ENCODE assay signal across 19 cellular contexts in genomic region chr11:4098026-4098621, GRCh38. TPM values are rescaled to one million over a fixed set of nuclear protein-coding genes. Genes with fewer than 3 reads are reported as not detected.
DNase-seq lines count a peak whose midpoint lies in the region; ATAC-seq, FAIRE-seq and TF ChIP-seq lines count a peak whose summit lies in the region.
"Had no signal": no experiment of that assay in that cellular context is flagged by ENCODE, and none has a peak within 500 bp of the region (broad histone marks: within the 10 kb centered on the region; RNA-seq: fewer than 3 reads in every experiment).

No MANE protein-coding gene starts in this region.

- no peaks in the 10 kb centered on the region for H3K9me3 Mint-ChIP-seq in CD4-positive, CD25-positive, alpha-beta regulatory T cell
- H3K9me3 Mint-ChIP-seq: HFFc6, IgD-negative memory B cell had no signal

- intact Hi-C loops in GM12878 (cut with micrococcal nuclease; ENCODE audit: unreplicated experiment): no loop called here
- intact Hi-C loops in lower lobe of right lung (cut with DNase I): no loop called here

- SMC1A ChIA-PET in GM12878 (lab: Charles Lee; ENCODE audit: uncharacterized antibody, unreplicated experiment): interaction anchor here (0.7 to 2.0 kb wide), 6 partner anchors 25 to 342 kb away, joined by 3 to 12 read pairs (median 4); no protein-coding TSS in a partner anchor

- ATAC-seq in CD4-positive, CD25-positive, alpha-beta regulatory T cell (ENCODE audit: low read depth in 2 of 2): no peak
- ATAC-seq in GM12878 (no peak), HG02623 (IDR thresholded peaks at IDR 0.05; ENCODE audit: unreplicated experiment) (no peak), lower lobe of right lung (no peak)
- ATAC-seq: Panc1 had no signal

- peaks cover 49% of the 10 kb centered on the region for H3K4me1 ChIP-seq in BLaER1
- H3K4me1 ChIP-seq in CD4-positive, CD25-positive, alpha-beta regulatory T cell (ENCODE audit: control insufficient read depth, insufficient read depth, low read length, poor library complexity, severe bottlenecking): peaks cover 47% of the 10 kb centered on the region
- H3K4me1 ChIP-seq in Loucy (ENCODE audit: insufficient read depth, low read length, poor library complexity, severe bottlenecking): peaks cover 56% of the 10 kb centered on the region
- no peaks in the 10 kb centered on the region; the same call in 1 of the 2 replicates for H3K4me1 ChIP-seq in GM12878 (ENCODE audit: control insufficient read depth, insufficient read depth, low read length)
- peaks cover 16% of the 10 kb centered on the region for H3K4me1 ChIP-seq in lower lobe of right lung
- H3K4me1 ChIP-seq: SJCRH30 had no signal

- POLR2A ChIA-PET in GM12878 (lab: Charles Lee): interaction anchor here (0.5 to 1.7 kb wide), 2 partner anchors 107 to 257 kb away, joined by 4 to 5 read pairs; partner anchors contain the start of gene RHOG

- H3K4me2 ChIP-seq in BLaER1 (peak overlapping the region; percentile 83; the same call in 1 of the 2 replicates), Loucy (ENCODE audit: low read depth, low read length, poor library complexity, severe bottlenecking) (peak overlapping the region; percentile 93), GM12878 (ENCODE audit: control insufficient read depth, insufficient read depth) (peak overlapping the region; percentile 26)

- TF ChIP-seq CTCF in Loucy (conservative IDR thresholded peaks at IDR 0.05; ENCODE audit: low read length) (no peak), GM12878 (IDR thresholded peaks at IDR 0.05 in 2 of 3, conservative IDR thresholded peaks at IDR 0.05 in 1 of 3; ENCODE audit: control insufficient read depth in 2 of 3, extremely low read depth in 1 of 3, insufficient read depth in 1 of 3, low read depth in 3 of 3, low read length in 3 of 3) (no peak), lower lobe of right lung (IDR thresholded peaks at IDR 0.05) (no peak)

- peaks cover 41 to 75% (median 54%) of the 10 kb centered on the region in 4 donors for H3K4me1 Mint-ChIP-seq in CD4-positive, CD25-positive, alpha-beta regulatory T cell

- H3K27me3 Mint-ChIP-seq in CD4-positive, CD25-positive, alpha-beta regulatory T cell: no peaks in the 10 kb centered on the region

- TF ChIP-seq RAD21 in GM12878 (IDR thresholded peaks at IDR 0.05; ENCODE audit: insufficient read depth, low read depth, low read length): no peak

- H4K20me1 ChIP-seq in BLaER1: peaks cover 17% of the 10 kb centered on the region
- H4K20me1 ChIP-seq in Loucy (ENCODE audit: insufficient read depth, low read length, poor library complexity, severe bottlenecking): peaks cover 40% of the 10 kb centered on the region
- no peaks in the 10 kb centered on the region for H4K20me1 ChIP-seq in GM12878 (ENCODE audit: control insufficient read depth, insufficient read depth)

- no peak overlapping the region for H3K9ac ChIP-seq in BLaER1
- H3K9ac ChIP-seq in Loucy (ENCODE audit: low read depth, low read length, poor library complexity, severe bottlenecking): peak overlapping the region; percentile 53
- no peak overlapping the region for H3K9ac ChIP-seq in GM12878 (ENCODE audit: control insufficient read depth, insufficient read depth, low read length)

- H3K4me3 ChIP-seq in BLaER1: no peak overlapping the region
- no peak overlapping the region for H3K4me3 ChIP-seq in CD4-positive, CD25-positive, alpha-beta regulatory T cell (ENCODE audit: low read depth, low read length)
- peak overlapping the region; percentile 87 for H3K4me3 ChIP-seq in Loucy (ENCODE audit: low read length, poor library complexity, severe bottlenecking)
- H3K4me3 ChIP-seq in GM12878: no peak overlapping the region
- H3K4me3 ChIP-seq in lower lobe of right lung: no peak overlapping the region
- H3K4me3 ChIP-seq: SJCRH30 had no signal

- CTCF ChIA-PET in GM12878 (lab: Yijun Ruan, JAX): interaction anchor here (1.5 to 2.4 kb wide), 2 partner anchors 243 to 290 kb away, joined by 9 read pairs; partner anchors contain the start of genes PGAP2 and STIM1

- H3K36me3 Mint-ChIP-seq in CD4-positive, CD25-positive, alpha-beta regulatory T cell: peaks cover 24% of the 10 kb centered on the region

- RAD21 ChIA-PET in GM12878 (lab: Charles Lee; ENCODE audit: unreplicated experiment): interaction anchor here (1.1 to 3.0 kb wide), 4 partner anchors 23 to 249 kb away, joined by 4 to 9 read pairs (median 8); partner anchors contain the start of gene STIM1

- in situ Hi-C loops in GM12878 (cut with MboI): no loop called here

- H3K79me2 ChIP-seq in Loucy (ENCODE audit: insufficient read depth, low read length): peaks cover 87% of the 10 kb centered on the region
- peaks cover 72% of the 10 kb centered on the region for H3K79me2 ChIP-seq in GM12878 (ENCODE audit: control insufficient read depth, insufficient read depth, low read length)

- no peak for TF ChIP-seq POLR2A in GM12878 (IDR thresholded peaks at IDR 0.05; ENCODE audit: low read depth, low read length)

- no peaks in the 10 kb centered on the region for H3K27me3 ChIP-seq in BLaER1
- H3K27me3 ChIP-seq in CD4-positive, CD25-positive, alpha-beta regulatory T cell (ENCODE audit: control insufficient read depth, insufficient read depth, low read length): no peaks in the 10 kb centered on the region
- no peaks in the 10 kb centered on the region for H3K27me3 ChIP-seq in Loucy (ENCODE audit: insufficient read depth, low read length, poor library complexity, severe bottlenecking)
- H3K27me3 ChIP-seq in GM12878 (replicated peaks in 1 of 2; ENCODE audit: control insufficient read depth in 2 of 2, insufficient read depth in 2 of 2, low read length in 1 of 2): no peaks in the 10 kb centered on the region
- H3K27me3 ChIP-seq in lower lobe of right lung (ENCODE audit: low read depth): no peaks in the 10 kb centered on the region
- H3K27me3 ChIP-seq: SJCRH30 had no signal

- H3K36me3 ChIP-seq in BLaER1 (peaks cover 36% of the 10 kb centered on the region), Loucy (ENCODE audit: insufficient read depth, low read length) (peaks cover 12% of the 10 kb centered on the region; the same call in 1 of the 2 replicates), GM12878 (ENCODE audit: control insufficient read depth in 2 of 2, insufficient read depth in 2 of 2, low read length in 1 of 2) (0 out of 4 replicates have a peak, but pooled peaks cover 0 to 4% of the 10 kb centered on the region in 2 experiments), lower lobe of right lung (peaks cover 14% of the 10 kb centered on the region)
- peaks cover 6% of the 10 kb centered on the region for H3K36me3 ChIP-seq in CD4-positive, CD25-positive, alpha-beta regulatory T cell (ENCODE audit: control insufficient read depth, insufficient read depth, low read length)

- H3F3A ChIP-seq in Loucy (ENCODE audit: low read depth): no peaks in the 10 kb centered on the region

- no TSS peak for BruUV-seq in GM12878 (replicated peaks; lab: Mats Ljungman, UMichigan)

- H2AFZ ChIP-seq in Loucy (ENCODE audit: low read length) (no peak overlapping the region), GM12878 (ENCODE audit: control insufficient read depth, low read depth, low read length) (no peak overlapping the region)

- H3K9me3 ChIP-seq in BLaER1 (no peaks in the 10 kb centered on the region), Loucy (ENCODE audit: insufficient read depth, low read depth, low read length) (no peaks in the 10 kb centered on the region), GM12878 (replicated peaks; ENCODE audit: control insufficient read depth, insufficient read depth, low read length) (no peaks in the 10 kb centered on the region), lower lobe of right lung (no peaks in the 10 kb centered on the region)
- no peaks in the 10 kb centered on the region for H3K9me3 ChIP-seq in CD4-positive, CD25-positive, alpha-beta regulatory T cell (ENCODE audit: control insufficient read depth in 2 of 2, low read length in 2 of 2)
- H3K9me3 ChIP-seq: SJCRH30 had no signal

- WGBS in GM12878 (ENCODE audit: insufficient coverage, insufficient replicate concordance, low lambda C conversion rate, missing lambda C conversion rate): 72% methylated on average over 4 of the region's 4 CpGs

- DNase-seq in CD4-positive, CD25-positive, alpha-beta regulatory T cell: no peak
- DNase-seq in GM12878 (ENCODE audit: low read depth, low spot score) (no peak), lower lobe of right lung (no peak)
- no peak for DNase-seq in activated CD4-positive, alpha-beta T cell treated with anti-CD3 and anti-CD28 coated beads for 4 hours
- DNase-seq: AML-193, DMS153, HFFc6, NCI-H1105, NCI-H2081, NCI-H510A, SJCRH30 had no signal

- no peak for FAIRE-seq in GM12878 (lab: Jason Lieb, UNC)
- FAIRE-seq: GM12892, H1 had no signal

- peak overlapping the region in 1 of 3 donors; percentile 51 for H3K27ac Mint-ChIP-seq in CD4-positive, CD25-positive, alpha-beta regulatory T cell
- H3K27ac Mint-ChIP-seq: HFFc6, IgD-negative memory B cell had no signal

- H3K9me2 ChIP-seq in Loucy (replicated peaks; ENCODE audit: low read depth, low read length): no peaks in the 10 kb centered on the region

- TF ChIP-seq EP300 in GM12878 (IDR thresholded peaks at IDR 0.05; ENCODE audit: borderline replicate concordance in 1 of 2, control insufficient read depth in 1 of 2, low read depth in 2 of 2, low read length in 2 of 2): no peak

- H3K4me3 Mint-ChIP-seq in CD4-positive, CD25-positive, alpha-beta regulatory T cell: peak overlapping the region in 3 of 4 donors; percentile 16 to 70 (median 52)

- H3K27ac ChIP-seq in BLaER1 (no peak overlapping the region), GM12878 (ENCODE audit: control insufficient read depth, insufficient read depth) (no peak overlapping the region), lower lobe of right lung (no peak overlapping the region)
- H3K27ac ChIP-seq in CD4-positive, CD25-positive, alpha-beta regulatory T cell (ENCODE audit: insufficient read depth, low read length, poor library complexity, severe bottlenecking): no peak overlapping the region
- H3K27ac ChIP-seq: HL-60, SJCRH30 had no signal

RNA-seq across cellular contexts. Expression of gene RRM1, which starts 3.5 kb away (rescaled TPM):
- 76.9 TPM for total RNA-seq in CD4-positive, CD25-positive, alpha-beta regulatory T cell
- 10 to 100 TPM; 52.3 to 83.3 (median 60.7) TPM for polyA plus RNA-seq in CD4-positive, CD25-positive, alpha-beta regulatory T cell
- 73.9 and 79.2 TPM in 2 replicates for total RNA-seq in GM12878 (2013; cell fraction: nucleolus; rRNA removed)
- total RNA-seq in GM12878 (2014; rRNA removed) (119 and 133 TPM in 2 replicates), GM12878 (2014; rRNA removed; fragmentation: Illumina TruSeq; extraction: Trizol) (147 and 154 TPM in 2 replicates), GM12878 (2021) (140 and 141 TPM in 2 replicates), lower lobe of right lung (23.7 TPM)
- 82.7 TPM for polyA plus RNA-seq in GM12878 (2011; ENCODE audit: low read depth)
- polyA plus RNA-seq in GM12878 (2011; rRNA removed) (120 and 130 TPM in 2 replicates), GM12878 (2014; fragmentation: Illumina TruSeq; extraction: Trizol) (156 and 181 TPM in 2 replicates), GM12878 (2014; fragmentation: Nextera tagmentation; extraction: Ambion mirVana) (100 to 1,000 TPM; 121 to 177 TPM), GM12878 (2014; rRNA removed) (76.0 and 94.0 TPM in 2 replicates), GM12878 (2016; fragmentation: Nextera tagmentation; extraction: Ambion mirVana) (100 to 1,000 TPM; 238 to 255 TPM)
- 106 and 112 TPM in 2 replicates for polyA plus RNA-seq in GM12878 (2011; cell fraction: cytosol; rRNA removed)
- polyA plus RNA-seq in GM12878 (2011; cell fraction: nucleus; rRNA removed): 73.0 and 95.3 TPM in 2 replicates
- 78.7 and 85.6 TPM in 2 replicates for polyA plus RNA-seq in GM12878 (2012)
- 200 and 298 TPM in 2 replicates for polyA minus RNA-seq in GM12878 (2011; rRNA and poly(A)+ RNA removed)
- polyA minus RNA-seq in GM12878 (2011; cell fraction: cytosol; rRNA and poly(A)+ RNA removed): 64.8 and 71.4 TPM in 2 replicates
- polyA minus RNA-seq in GM12878 (2011; cell fraction: nucleus; rRNA and poly(A)+ RNA removed): 31.4 and 47.4 TPM in 2 replicates

Comparison
In these comparisons a context has a peak if more than half of its experiments do, and no peak if none do; other contexts are left out.
1. H3K4me2 ChIP-seq: peak in every context shown above with its lines; median percentile 93 in Loucy; 83 in BLaER1; 26 in GM12878.